In the genomic region with DNA sequence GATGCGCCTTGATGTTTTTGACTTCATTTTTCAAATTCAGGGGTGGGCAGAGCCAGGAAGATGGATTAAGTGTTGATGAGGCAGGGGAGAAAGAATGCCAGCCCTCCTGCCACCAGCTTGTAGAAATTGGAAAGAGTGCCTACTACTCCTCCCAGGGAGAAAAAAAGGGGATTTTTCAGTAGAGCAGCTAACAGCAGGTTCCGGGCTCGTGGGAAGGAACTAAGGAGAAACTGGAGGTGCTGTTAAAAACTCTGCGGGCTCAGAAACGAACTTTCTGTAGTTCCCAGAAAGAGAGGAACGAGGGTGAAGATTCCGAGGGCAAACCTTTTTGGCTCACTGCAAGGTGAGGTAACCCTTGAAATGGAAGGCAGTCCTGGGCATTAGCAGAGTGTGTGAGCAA, we compare ENCODE assay signal across 14 cellular contexts.
DNase-seq lines count a peak whose midpoint lies in the region; ATAC-seq and TF ChIP-seq lines count a peak whose summit lies in the region.
"Had no signal": no experiment of that assay in that cellular context is flagged by ENCODE, and none has a peak within 500 bp of the region (broad histone marks: within the 10 kb centered on the region; RNA-seq: fewer than 3 reads in every experiment).

No MANE protein-coding gene starts in this region.

- POLR2A ChIA-PET in AG04450 (lab: Yijun Ruan, JAX) = interaction anchor here (1.4 kb wide), 2 partner anchors 50 to 308 kb away, joined by 5 to 6 read pairs; no protein-coding TSS in a partner anchor
- POLR2A ChIA-PET in PC-3 (lab: Charles Lee; ENCODE audit: unreplicated experiment) = interaction anchor here (1.1 kb wide), 1 partner anchor 28 kb away, joined by 6 read pairs; no protein-coding TSS in a partner anchor

- no peak overlapping the region for H3K4me3 Mint-ChIP-seq in T-helper 2 cell treated with Interferon-gamma antibody and Interleukin-4, amounts not matched to agents 5 μg/mL and 100 μg/mL, for 36 hours

- H3K9ac ChIP-seq in PC-3 (ENCODE audit: low read length) = no peak overlapping the region

- no peaks in the 10 kb centered on the region for H3K9me3 Mint-ChIP-seq in T-helper 2 cell treated with Interferon-gamma antibody and Interleukin-4, amounts not matched to agents 5 μg/mL and 100 μg/mL, for 36 hours

- in situ Hi-C loops in gastrocnemius medialis (cut with MboI; ENCODE audit: low sequenced_read_pairs in 4 of 4) = loop anchor here in 1 of 4 donors (25.0 kb wide), 1 partner anchor 147 kb away; a partner anchor contains a TSS

- TF ChIP-seq CTCF in AG04450 (IDR thresholded peaks at IDR 0.05; ENCODE audit: low read depth, low read length) = no peak
- no peak for TF ChIP-seq CTCF in PC-3 (conservative IDR thresholded peaks at IDR 0.05; ENCODE audit: low read depth, low read length)
- no peak for TF ChIP-seq CTCF in gastrocnemius medialis (IDR thresholded peaks at IDR 0.05 in 4 of 5, conservative IDR thresholded peaks at IDR 0.05 in 1 of 5)

- no peaks in the 10 kb centered on the region for H3K27me3 Mint-ChIP-seq in T-helper 2 cell treated with Interferon-gamma antibody and Interleukin-4, amounts not matched to agents 5 μg/mL and 100 μg/mL, for 36 hours (ENCODE audit: low read depth)

- H3K4me1 Mint-ChIP-seq in T-helper 2 cell treated with Interferon-gamma antibody and Interleukin-4, amounts not matched to agents 5 μg/mL and 100 μg/mL, for 36 hours (ENCODE audit: low read depth) = no peaks in the 10 kb centered on the region

- no peaks in the 10 kb centered on the region for H4K20me1 ChIP-seq in PC-3 (ENCODE audit: low read length)

- H3K79me2 ChIP-seq in PC-3 (ENCODE audit: low read length) = no peaks in the 10 kb centered on the region

- H2AFZ ChIP-seq in PC-3 (ENCODE audit: low read length) = no peak overlapping the region

- no peaks in the 10 kb centered on the region; the same call in 1 of the 2 replicates for H3K36me3 ChIP-seq in PC-3 (ENCODE audit: low read depth, low read length)
- H3K36me3 ChIP-seq in esophagus (ENCODE audit: control insufficient read depth in 2 of 2, insufficient read depth in 2 of 2, low read length in 1 of 2) = peaks cover 19 to 49% of the 10 kb centered on the region in 2 donors
- H3K36me3 ChIP-seq in gastrocnemius medialis = no peaks in the 10 kb centered on the region

- H3K4me2 ChIP-seq in PC-3 (ENCODE audit: low read length) = 0 out of 2 replicates have a peak overlapping the region, but pooled peaks have one; percentile 35

- ATAC-seq in PC-3 = no peak
- peak in 1 of 2 donors; percentile 2 for ATAC-seq in gastrocnemius medialis
- no peak for ATAC-seq in HG03175 (IDR thresholded peaks at IDR 0.05; ENCODE audit: unreplicated experiment)
- ATAC-seq in GM18867 (IDR thresholded peaks at IDR 0.05; ENCODE audit: unreplicated experiment) = no peak

- H3K27ac ChIP-seq in AG04450 (ENCODE audit: low read depth, low read length) (peak overlapping the region; percentile 92), PC-3 (ENCODE audit: low read length) (peak overlapping the region; percentile 61), esophagus (ENCODE audit: low read depth in 2 of 2, low read length in 1 of 2) (peak overlapping the region; percentile 24 to 67), gastrocnemius medialis (peak overlapping the region; percentile 85 to 90 (median 85))
- H3K27ac ChIP-seq: lower lobe of right lung, pancreas had no signal

- H3K4me1 ChIP-seq in PC-3 (ENCODE audit: insufficient read depth, low read length) = peaks cover 27% of the 10 kb centered on the region
- H3K4me1 ChIP-seq in esophagus (ENCODE audit: control insufficient read depth in 2 of 2, insufficient read depth in 2 of 2, low read length in 1 of 2) = peaks cover 0 to 3% of the 10 kb centered on the region in 2 donors
- peaks cover 28 to 42% of the 10 kb centered on the region in 2 donors for H3K4me1 ChIP-seq in gastrocnemius medialis
- H3K4me1 ChIP-seq: pancreas had no signal

- BruUV-seq in PC-3 (replicated peaks; lab: Mats Ljungman, UMichigan) = no TSS peak

- intact Hi-C loops in PC-3 (cut with micrococcal nuclease) (loop anchor here (1.0 to 5.0 kb wide), 5 partner anchors 61 to 307 kb away; no protein-coding TSS in a partner anchor), gastrocnemius medialis (cut with DNase I; ENCODE audit: low total_unique reads) (loop anchor here (1.0 to 10.0 kb wide), 6 partner anchors 25 to 289 kb away; no protein-coding TSS in a partner anchor)

- 67 to 69% methylated on average over 7 of the region's 7 CpGs for WGBS in esophagus, 2 donors

- CTCF ChIA-PET in AG04450 (lab: Charles Lee) = interaction anchor here (1.6 kb wide), 1 partner anchor 308 kb away, joined by 5 read pairs; no protein-coding TSS in a partner anchor
- CTCF ChIA-PET in PC-3 (lab: Charles Lee) = interaction anchor here (0.8 to 1.4 kb wide), 2 partner anchors 27 to 157 kb away, joined by 3 to 6 read pairs; no protein-coding TSS in a partner anchor

- H3K4me3 ChIP-seq in AG04450 (ENCODE audit: low read depth, low read length) (no peak overlapping the region), PC-3 (ENCODE audit: low read length) (no peak overlapping the region), esophagus (ENCODE audit: low read depth in 1 of 2, low read length in 2 of 2) (no peak overlapping the region), gastrocnemius medialis (no peak overlapping the region)
- H3K4me3 ChIP-seq: BLaER1 treated with 17β-estradiol and CSF1 and Interleukin-3, amounts not matched to agents 10 nM and 100 nM; lower lobe of right lung; pancreas had no signal

- peaks cover 44% of the 10 kb centered on the region for H3K36me3 Mint-ChIP-seq in T-helper 2 cell treated with Interferon-gamma antibody and Interleukin-4, amounts not matched to agents 5 μg/mL and 100 μg/mL, for 36 hours (ENCODE audit: low read depth)

- H3F3A ChIP-seq in PC-3 (ENCODE audit: low read length, unreplicated experiment) = no peaks in the 10 kb centered on the region

- H3K9me3 ChIP-seq in AG04450 (ENCODE audit: control insufficient read depth, insufficient read depth, low read length) = no peaks in the 10 kb centered on the region; the same call in 1 of the 2 replicates
- no peaks in the 10 kb centered on the region for H3K9me3 ChIP-seq in PC-3 (ENCODE audit: low read length)
- H3K9me3 ChIP-seq in esophagus (ENCODE audit: control insufficient read depth in 2 of 2, insufficient read depth in 1 of 2, low read depth in 1 of 2, low read length in 1 of 2) = no peaks in the 10 kb centered on the region
- no peaks in the 10 kb centered on the region for H3K9me3 ChIP-seq in gastrocnemius medialis
- H3K9me3 ChIP-seq: BLaER1 treated with 17β-estradiol and CSF1 and Interleukin-3, amounts not matched to agents 10 nM and 100 nM; lower lobe of right lung; pancreas had no signal

- H3K27me3 ChIP-seq in AG04450 (ENCODE audit: control insufficient read depth, insufficient read depth, low read length) = no peaks in the 10 kb centered on the region
- no peaks in the 10 kb centered on the region for H3K27me3 ChIP-seq in PC-3 (ENCODE audit: low read length)
- no peaks in the 10 kb centered on the region for H3K27me3 ChIP-seq in esophagus (ENCODE audit: control insufficient read depth in 1 of 2, insufficient read depth in 2 of 2, low read length in 2 of 2)
- H3K27me3 ChIP-seq in gastrocnemius medialis = no peaks in the 10 kb centered on the region
- H3K27me3 ChIP-seq: BLaER1 treated with 17β-estradiol and CSF1 and Interleukin-3, amounts not matched to agents 10 nM and 100 nM; pancreas had no signal

- DNase-seq in AG04450 (ENCODE audit: low read depth, low spot score) (no peak), PC-3 (no peak), gastrocnemius medialis (no peak), NCI-H748 treated with DMSO at 0.1 percent for 48 hours (lab: John Stamatoyannopoulos, UW) (no peak)
- DNase-seq in T-helper 2 cell treated with Interferon-gamma antibody and Interleukin-4, amounts not matched to agents 5 μg/mL and 100 μg/mL, for 36 hours (ENCODE audit: low spot score) = no peak
- DNase-seq: activated CD4-positive, CD25-positive, alpha-beta regulatory T cell; GOT3; lower lobe of right lung; NK-92 treated with Interleukin-12 subunit alpha and Interleukin-12 subunit beta, amount 100 ng/mL, for 24 hours had no signal

- H3K27ac Mint-ChIP-seq in T-helper 2 cell treated with Interferon-gamma antibody and Interleukin-4, amounts not matched to agents 5 μg/mL and 100 μg/mL, for 36 hours = no peak overlapping the region

- H3K9me2 ChIP-seq in PC-3 (replicated peaks; ENCODE audit: low read length) = no peaks in the 10 kb centered on the region

- no peak for TF ChIP-seq POLR2A in gastrocnemius medialis (IDR thresholded peaks at IDR 0.05)
